ENCODE assay signal across 15 cellular contexts in genomic region chr10:92697663-92698511, GRCh38. TPM values are rescaled to one million over a fixed set of nuclear protein-coding genes. Genes with fewer than 3 reads are reported as not detected.
DNase-seq lines count a peak whose midpoint lies in the region; ATAC-seq, FAIRE-seq and TF ChIP-seq lines count a peak whose summit lies in the region.
"Had no signal": no experiment of that assay in that cellular context is flagged by ENCODE, and none has a peak within 500 bp of the region (broad histone marks: within the 10 kb centered on the region; RNA-seq: fewer than 3 reads in every experiment).

No MANE protein-coding gene starts in this region.

- H2AK5ac ChIP-seq in mesendoderm (ENCODE audit: low read length): no peak overlapping the region

- no peak overlapping the region for H4K5ac ChIP-seq in mesendoderm (ENCODE audit: low read length)

- no peak overlapping the region for H3K4me2 ChIP-seq in mesendoderm (ENCODE audit: low read length)

- ATAC-seq in pancreas (peak; percentile 36 to 67 (median 46)), GM21737 (IDR thresholded peaks at IDR 0.05; ENCODE audit: unreplicated experiment) (no peak), GM19397 (IDR thresholded peaks at IDR 0.05; ENCODE audit: unreplicated experiment) (no peak)
- ATAC-seq: esophagus mucosa had no signal

- peak; percentile 82 for FAIRE-seq in pancreas (lab: Jason Lieb, UNC)

- H3K18ac ChIP-seq in mesendoderm (ENCODE audit: low read length): no peak overlapping the region

- no peak overlapping the region for H3K9ac ChIP-seq in mesendoderm (ENCODE audit: low read length)

- no peak overlapping the region for H2BK15ac ChIP-seq in mesendoderm (replicated peaks; ENCODE audit: low read depth)

- 16 to 19% methylated on average over 7 of the region's 7 CpGs for WGBS in pancreas, 2 donors
- WGBS in mesendoderm (ENCODE audit: extremely low coverage, insufficient coverage, low lambda C conversion rate): no CpG with 5 or more reads among the region's 7 CpGs

- H2BK120ac ChIP-seq in mesendoderm (ENCODE audit: low read depth, low read length): no peak overlapping the region

- H3K79me2 ChIP-seq in mesendoderm (ENCODE audit: control insufficient read depth, insufficient read depth, low read length): no peaks in the 10 kb centered on the region

- peaks cover 10 to 45% (median 21%) of the 10 kb centered on the region in 3 donors for H3K4me1 ChIP-seq in pancreas
- H3K4me1 ChIP-seq in mesendoderm (ENCODE audit: control insufficient read depth, low read depth, low read length): no peaks in the 10 kb centered on the region

- in situ Hi-C loops in GM13976 (cut with MboI; ENCODE audit: low sequenced_read_pairs, unreplicated experiment): no loop called here

- no peak overlapping the region for H3K4ac ChIP-seq in mesendoderm (ENCODE audit: low read depth, low read length)

- no peak for TF ChIP-seq CTCF in GM13976 (IDR thresholded peaks at IDR 0.05; ENCODE audit: borderline replicate concordance, control extremely low read depth, extremely low read depth, insufficient read depth, missing control alignments)
- no peak for TF ChIP-seq CTCF in pancreas (IDR thresholded peaks at IDR 0.05)

- peak overlapping the region in 3 of 4 donors; percentile 69 to 79 (median 75) for H3K27ac ChIP-seq in pancreas
- H3K27ac ChIP-seq in mesendoderm (ENCODE audit: low read depth, low read length): no peak overlapping the region
- H3K27ac ChIP-seq: SJSA1, thoracic aorta, WERI-Rb-1 had no signal

- intact Hi-C loops in pancreas (cut with DNase I): no loop called here

- no peak overlapping the region for H4K8ac ChIP-seq in mesendoderm (ENCODE audit: low read depth, low read length)

- H3K4me3 ChIP-seq in pancreas (no peak overlapping the region), mesendoderm (ENCODE audit: low read length) (no peak overlapping the region)
- H3K4me3 ChIP-seq: SJSA1, thoracic aorta had no signal

- no peaks in the 10 kb centered on the region for H3K9me3 ChIP-seq in pancreas
- H3K9me3 ChIP-seq: SJSA1, thoracic aorta had no signal

- H3K23ac ChIP-seq in mesendoderm (ENCODE audit: low read length): no peak overlapping the region

- DNase-seq in GM13976 (ENCODE audit: low spot score): peak; percentile 48
- peak; percentile 89 for DNase-seq in MV-4-11 (lab: John Stamatoyannopoulos, UW)
- peak; percentile 17 for DNase-seq in central memory CD4-positive, alpha-beta T cell
- no peak for DNase-seq in pancreas
- no peak for DNase-seq in mesendoderm
- DNase-seq in CD1c-positive myeloid dendritic cell (ENCODE audit: extremely low spot score): no peak
- DNase-seq: activated T-cell treated with anti-CD3 and anti-CD28 coated beads, Interleukin-2, amount 50 U/mL, for 24 hours; NCI-H1105 treated with DMSO at 0.1 percent for 48 hours; NCI-H524 treated with DMSO at 0.1 percent for 48 hours; WERI-Rb-1 had no signal

- H3K27me3 ChIP-seq in pancreas (no peaks in the 10 kb centered on the region), mesendoderm (ENCODE audit: insufficient read depth, low read length, poor library complexity) (peaks cover 19% of the 10 kb centered on the region)
- H3K27me3 ChIP-seq: SJSA1 had no signal

- H3K36me3 ChIP-seq in pancreas: peaks cover 0 to 3% (median 0%) of the 10 kb centered on the region in 3 donors
- no peaks in the 10 kb centered on the region for H3K36me3 ChIP-seq in mesendoderm (ENCODE audit: control insufficient read depth, insufficient read depth, low read length)
- H3K36me3 ChIP-seq: thoracic aorta had no signal

- no peaks in the 10 kb centered on the region for H3K79me1 ChIP-seq in mesendoderm (ENCODE audit: low read length)

- no peak overlapping the region for H3K56ac ChIP-seq in mesendoderm (ENCODE audit: low read length)

- no peak overlapping the region for H2BK5ac ChIP-seq in mesendoderm (ENCODE audit: low read length)

RNA-seq across cellular contexts. Expression of gene HHEX, which starts 8.1 kb away (rescaled TPM):
- total RNA-seq in pancreas: 10 to 100 TPM; 17.6 to 29.1 (median 20.5) TPM
- 10 to 100 TPM; 38.2 to 71.2 TPM for polyA plus RNA-seq in pancreas
- polyA plus RNA-seq in mesendoderm (2013, experiment 1 of 2): 0.88 TPM
- 0.90 TPM for polyA plus RNA-seq in mesendoderm (2013, experiment 2 of 2)

Comparison
In these comparisons a context has a peak if more than half of its experiments do, and no peak if none do; other contexts are left out.
1. DNase-seq: peak in GM13976 (single experiment), MV-4-11 (single experiment) and central memory CD4-positive, alpha-beta T cell (single experiment); none in pancreas (0 of 6), mesendoderm (single experiment) and CD1c-positive myeloid dendritic cell (single experiment).
2. ATAC-seq: peak in pancreas (4 of 4); none in GM21737 (single experiment) and GM19397 (single experiment).